In genomic region chr5:179427032-179427675, GRCh38 we compare ENCODE assay signal across 17 cellular contexts.
DNase-seq lines count a peak whose midpoint lies in the region; ATAC-seq and TF ChIP-seq lines count a peak whose summit lies in the region.
"Had no signal": no experiment of that assay in that cellular context is flagged by ENCODE, and none has a peak within 500 bp of the region (broad histone marks: within the 10 kb centered on the region; RNA-seq: fewer than 3 reads in every experiment).

No MANE protein-coding gene starts in this region.

- H3K4me2 ChIP-seq in GM23338 (no peak overlapping the region), neuronal stem cell (ENCODE audit: insufficient read depth, low read length, poor library complexity, severe bottlenecking) (no peak overlapping the region), mesenchymal stem cell (ENCODE audit: low read length, poor library complexity, severe bottlenecking) (no peak overlapping the region)
- H3K4me2 ChIP-seq: A549, KMS-11 had no signal

- H3K27me3 ChIP-seq in GM23338 (ENCODE audit: insufficient read depth), result no peaks in the 10 kb centered on the region
- H3K27me3 ChIP-seq in Panc1 (ENCODE audit: control insufficient read depth, insufficient read depth, low read length), result peaks cover 7% of the 10 kb centered on the region
- no peaks in the 10 kb centered on the region for H3K27me3 ChIP-seq in neuronal stem cell (ENCODE audit: control insufficient read depth in 3 of 3, insufficient read depth in 3 of 3, low read depth in 1 of 3, low read length in 3 of 3)
- peaks cover 0 to 23% of the 10 kb centered on the region in 2 experiments for H3K27me3 ChIP-seq in mesenchymal stem cell (ENCODE audit: control insufficient read depth in 1 of 2, insufficient read depth in 1 of 2, low read length in 2 of 2)

- BruUV-seq in Panc1 (replicated peaks; lab: Mats Ljungman, UMichigan), result no TSS peak

- H3K79me2 ChIP-seq in GM23338 (replicated peaks; ENCODE audit: insufficient read depth), result no peaks in the 10 kb centered on the region

- H3K27me3 Mint-ChIP-seq in GM23338 (ENCODE audit: insufficient read depth, low read depth, poor library complexity), result peaks cover 3% of the 10 kb centered on the region
- H3K27me3 Mint-ChIP-seq: CD4-positive, alpha-beta T cell had no signal

- H3K4me1 ChIP-seq in GM23338 (ENCODE audit: insufficient read depth) (no peaks in the 10 kb centered on the region), Panc1 (ENCODE audit: control insufficient read depth, insufficient read depth, low read length) (no peaks in the 10 kb centered on the region), neuronal stem cell (ENCODE audit: control insufficient read depth in 2 of 2, insufficient read depth in 1 of 2, low read depth in 1 of 2, low read length in 2 of 2) (no peaks in the 10 kb centered on the region), mesenchymal stem cell (ENCODE audit: control insufficient read depth, insufficient read depth, low read depth, low read length) (no peaks in the 10 kb centered on the region)
- H3K4me1 ChIP-seq: A549, Caco-2 had no signal

- H4K8ac ChIP-seq in neuronal stem cell (ENCODE audit: low read depth, low read length), result no peak overlapping the region
- H4K8ac ChIP-seq in mesenchymal stem cell (ENCODE audit: low read length), result no peak overlapping the region

- H2AK5ac ChIP-seq in neuronal stem cell (ENCODE audit: low read depth, low read length) (peak overlapping the region; percentile 3), mesenchymal stem cell (ENCODE audit: low read length, severe bottlenecking) (no peak overlapping the region)

- no peak overlapping the region for H4K91ac ChIP-seq in neuronal stem cell (ENCODE audit: low read depth, low read length, poor library complexity)
- H4K91ac ChIP-seq in mesenchymal stem cell (ENCODE audit: low read length), result no peak overlapping the region

- H3K23ac ChIP-seq in neuronal stem cell (ENCODE audit: low read depth, low read length, poor library complexity), result peak overlapping the region; percentile 25
- no peak overlapping the region for H3K23ac ChIP-seq in mesenchymal stem cell (ENCODE audit: low read length in 2 of 2)

- no CpG with 5 or more reads among the region's 28 CpGs for WGBS in neuronal stem cell (ENCODE audit: extremely low coverage in 2 of 2, insufficient read length in 2 of 2, insufficient replicate concordance in 1 of 2), 2 donors
- WGBS in mesenchymal stem cell, result 87% methylated on average over 27 of the region's 28 CpGs

- peak overlapping the region; percentile 42 for H3K18ac ChIP-seq in neuronal stem cell (ENCODE audit: low read length)
- H3K18ac ChIP-seq in mesenchymal stem cell (ENCODE audit: low read depth in 1 of 2, low read length in 2 of 2), result no peak overlapping the region

- H3K4ac ChIP-seq in neuronal stem cell (ENCODE audit: low read length), result peak overlapping the region; percentile 40
- H3K4ac ChIP-seq in mesenchymal stem cell (ENCODE audit: low read depth in 1 of 2, low read length in 2 of 2), result no peak overlapping the region

- no peak for TF ChIP-seq CTCF in GM23338 (conservative IDR thresholded peaks at IDR 0.05; ENCODE audit: low read depth in 2 of 2)
- no peak for TF ChIP-seq CTCF in Panc1 (IDR thresholded peaks at IDR 0.05)

- in situ Hi-C loops in Panc1 (cut with HindIII; ENCODE audit: low pct_unique_long_range_greater_than_20kb, low sequenced_read_pairs), result no loop called here

- H3K36me3 ChIP-seq in GM23338 (ENCODE audit: insufficient read depth) (no peaks in the 10 kb centered on the region), Panc1 (ENCODE audit: control insufficient read depth, insufficient read depth, low read length) (no peaks in the 10 kb centered on the region), neuronal stem cell (replicated peaks in 1 of 2; ENCODE audit: control insufficient read depth in 2 of 2, insufficient read depth in 2 of 2, low read length in 2 of 2) (no peaks in the 10 kb centered on the region), mesenchymal stem cell (ENCODE audit: control insufficient read depth in 1 of 2, insufficient read depth in 2 of 2, low read depth in 1 of 2, low read length in 2 of 2) (no peaks in the 10 kb centered on the region)

- H3K79me1 ChIP-seq in neuronal stem cell (ENCODE audit: low read depth, low read length) (peaks cover 1% of the 10 kb centered on the region), mesenchymal stem cell (replicated peaks; ENCODE audit: low read length, poor library complexity, severe bottlenecking) (no peaks in the 10 kb centered on the region)

- no peaks in the 10 kb centered on the region; the same call in 2 of the 3 replicates for H3K36me3 Mint-ChIP-seq in GM23338 (ENCODE audit: low read depth)

- H3K9ac ChIP-seq in neuronal stem cell (ENCODE audit: low read depth, low read length, poor library complexity) (no peak overlapping the region), mesenchymal stem cell (ENCODE audit: low read length) (no peak overlapping the region)
- H3K9ac ChIP-seq: KMS-11 had no signal

- POLR2A ChIA-PET in Panc1 (lab: Charles Lee), result no interaction called here

- CTCF ChIA-PET in Panc1 (lab: Charles Lee), result no interaction called here

- H3K4me3 ChIP-seq in GM23338 (no peak overlapping the region), Panc1 (ENCODE audit: low read depth in 2 of 2, low read length in 2 of 2) (no peak overlapping the region), neuronal stem cell (ENCODE audit: low read length in 2 of 2) (no peak overlapping the region), mesenchymal stem cell (ENCODE audit: insufficient read depth in 1 of 2, low read depth in 1 of 2, low read length in 2 of 2) (no peak overlapping the region)
- H3K4me3 ChIP-seq: A549 had no signal

- H3K4me3 Mint-ChIP-seq in GM23338, result no peak overlapping the region
- H3K4me3 Mint-ChIP-seq: CD4-positive, alpha-beta T cell had no signal

- peaks cover 11% of the 10 kb centered on the region for H3K4me1 Mint-ChIP-seq in GM23338

- no peak overlapping the region; the same call in 1 of the 2 replicates for H3K27ac Mint-ChIP-seq in GM23338
- H3K27ac Mint-ChIP-seq: CD4-positive, alpha-beta T cell had no signal

- intact Hi-C loops in Panc1 (cut with micrococcal nuclease; ENCODE audit: unreplicated experiment), result no loop called here

- H3K27ac ChIP-seq in GM23338 (ENCODE audit: low read depth) (no peak overlapping the region), Panc1 (ENCODE audit: low read length) (no peak overlapping the region), neuronal stem cell (replicated peaks; ENCODE audit: low read length) (no peak overlapping the region), mesenchymal stem cell (ENCODE audit: low read length, poor library complexity, severe bottlenecking) (no peak overlapping the region)
- H3K27ac ChIP-seq: A549, KMS-11 had no signal

- H2AFZ ChIP-seq in GM23338 (peak overlapping the region; percentile 78), neuronal stem cell (ENCODE audit: low read length) (peak overlapping the region; percentile 24), mesenchymal stem cell (ENCODE audit: low read depth, low read length) (no peak overlapping the region)

- H3K9me2 ChIP-seq in GM23338 (ENCODE audit: insufficient read depth), result no peaks in the 10 kb centered on the region

- peak; percentile 72 for ATAC-seq in GM23338
- 0 out of 2 replicates have a peak, but pooled peaks have one; percentile 43 for ATAC-seq in Panc1
- no peak for ATAC-seq in HG02678 (IDR thresholded peaks at IDR 0.05; ENCODE audit: unreplicated experiment)
- no peak for ATAC-seq in HG02970 (IDR thresholded peaks at IDR 0.05; ENCODE audit: low FRiP score, unreplicated experiment)
- ATAC-seq: A549 had no signal

- DNase-seq in GM23338 (ENCODE audit: low spot score) (peak; percentile 34), Panc1 (ENCODE audit: low read depth, low spot score) (no peak), islet precursor cell (peak; percentile 25), neuronal stem cell (ENCODE audit: low spot score) (no peak), mesenchymal stem cell (no peak)
- DNase-seq: Caco-2, MV-4-11, NCI-H1694 treated with DMSO at 0.1 percent for 48 hours, NCI-H510A treated with DMSO at 0.1 percent for 48 hours, NCI-H82, OCI-M1, SHP77 treated with DMSO at 0.1 percent for 48 hours had no signal

- H3K14ac ChIP-seq in neuronal stem cell (ENCODE audit: low read length) (no peak overlapping the region), mesenchymal stem cell (ENCODE audit: low read length in 2 of 2) (no peak overlapping the region)

- no peak overlapping the region for H2BK12ac ChIP-seq in neuronal stem cell (ENCODE audit: low read length)
- no peak overlapping the region for H2BK12ac ChIP-seq in mesenchymal stem cell (ENCODE audit: low read length in 2 of 2)

- H2BK120ac ChIP-seq in neuronal stem cell (ENCODE audit: low read depth, low read length), result no peak overlapping the region
- H2BK120ac ChIP-seq in mesenchymal stem cell (ENCODE audit: low read depth, low read length), result no peak overlapping the region

- H3K9me3 ChIP-seq in Panc1 (ENCODE audit: control insufficient read depth, insufficient read depth, low read depth, low read length) (no peaks in the 10 kb centered on the region), neuronal stem cell (replicated peaks in 1 of 2; ENCODE audit: control insufficient read depth in 2 of 2, insufficient read depth in 1 of 2, low read depth in 1 of 2, low read length in 2 of 2) (no peaks in the 10 kb centered on the region), mesenchymal stem cell (ENCODE audit: control insufficient read depth, low read length) (peaks cover 6% of the 10 kb centered on the region)
- H3K9me3 ChIP-seq: A549, Caco-2 had no signal

- no peaks in the 10 kb centered on the region for H3F3A ChIP-seq in GM23338 (replicated peaks; ENCODE audit: low read depth)

- H2BK5ac ChIP-seq in neuronal stem cell (ENCODE audit: low read length) (no peak overlapping the region), mesenchymal stem cell (ENCODE audit: low read depth, low read length, poor library complexity, severe bottlenecking) (no peak overlapping the region)

- H2BK15ac ChIP-seq in neuronal stem cell (ENCODE audit: low read length), result peak overlapping the region; percentile 45
- H2BK15ac ChIP-seq in mesenchymal stem cell (ENCODE audit: low read depth, poor library complexity, severe bottlenecking), result no peak overlapping the region

- peaks cover 7% of the 10 kb centered on the region for H3K9me3 Mint-ChIP-seq in GM23338

- no peaks in the 10 kb centered on the region for H4K20me1 ChIP-seq in GM23338 (replicated peaks; ENCODE audit: insufficient read depth)

TF ChIP-seq in GM23338, 12 proteins besides CTCF, POLR2A, EP300 and RAD21 (continues in another document):
- TF ChIP-seq EZH2phosphoT487 (IDR thresholded peaks at IDR 0.05; ENCODE audit: unreplicated experiment) (no peak), EZH2 (IDR thresholded peaks at IDR 0.05; ENCODE audit: low read depth, unreplicated experiment) (no peak), ETS1 (IDR thresholded peaks at IDR 0.05) (no peak)

Comparison
In these comparisons a context has a peak if more than half of its experiments do, and no peak if none do; other contexts are left out.
1. ATAC-seq: peak in GM23338 (single experiment) and Panc1 (single experiment); none in HG02678 (single experiment) and HG02970 (single experiment).
2. DNase-seq: peak in GM23338 (single experiment) and islet precursor cell (single experiment); none in Panc1 (single experiment), neuronal stem cell (single experiment) and mesenchymal stem cell (single experiment).